In genomic region chr21:46050651-46051378, GRCh38 we compare ENCODE assay signal across 19 cellular contexts. TPM values are rescaled to one million over a fixed set of nuclear protein-coding genes. Genes with fewer than 3 reads are reported as not detected.
DNase-seq lines count a peak whose midpoint lies in the region; ATAC-seq and TF ChIP-seq lines count a peak whose summit lies in the region.
"Had no signal": no experiment of that assay in that cellular context is flagged by ENCODE, and none has a peak within 500 bp of the region (broad histone marks: within the 10 kb centered on the region; RNA-seq: fewer than 3 reads in every experiment).

No MANE protein-coding gene starts in this region.

- no peak for TF ChIP-seq CTCF in ascending aorta (IDR thresholded peaks at IDR 0.05)
- TF ChIP-seq CTCF in smooth muscle cell (IDR thresholded peaks at IDR 0.05; ENCODE audit: borderline replicate concordance, insufficient read depth, poor library complexity, severe bottlenecking) = no peak

- no peak overlapping the region for H2AFZ ChIP-seq in mesenchymal stem cell (ENCODE audit: low read depth, low read length)
- no peak overlapping the region for H2AFZ ChIP-seq in smooth muscle cell (ENCODE audit: low read depth)

- peak; percentile 32 for DNase-seq in H7
- peak in 1 of 2 donors; percentile 63 for DNase-seq in ascending aorta (ENCODE audit: low spot score in 2 of 2)
- DNase-seq in mesenchymal stem cell = no peak
- DNase-seq in smooth muscle cell (lab: John Stamatoyannopoulos, UW; ENCODE audit: unreplicated experiment) = no peak
- no peak for DNase-seq in activated CD8-positive, alpha-beta T cell treated with anti-CD3 and anti-CD28 coated beads, Interleukin-2, amount 10 ng/mL, durations not matched to agents 7 days and 5 days
- DNase-seq: activated CD4-positive, alpha-beta T cell treated with anti-CD3 and anti-CD28 coated beads for 36 hours; activated naive CD4-positive, alpha-beta T cell; MM.1S; naive thymus-derived CD4-positive, alpha-beta T cell; NCI-H187; NCI-H345; stimulated activated naive B cell treated with anti-CD40 and anti-IgM and Interleukin-4, amounts not matched to agents 10 μg/mL and 1 μg/mL and 100 μg/mL, for 72 hours; SW 1271 had no signal

- H3K9me3 ChIP-seq in ascending aorta (no peaks in the 10 kb centered on the region), mesenchymal stem cell (ENCODE audit: control insufficient read depth, low read length) (no peaks in the 10 kb centered on the region), smooth muscle cell (replicated peaks; ENCODE audit: low read depth) (no peaks in the 10 kb centered on the region)
- H3K9me3 ChIP-seq: left lung, prostate gland had no signal

- intact Hi-C loops in ascending aorta (cut with DNase I) = no loop called here

- peaks cover 39% of the 10 kb centered on the region for H3F3A ChIP-seq in smooth muscle cell (ENCODE audit: low read depth)

- H2BK5ac ChIP-seq in mesenchymal stem cell (ENCODE audit: low read depth, low read length, poor library complexity, severe bottlenecking) = no peak overlapping the region

- H3K4ac ChIP-seq in mesenchymal stem cell (ENCODE audit: low read depth in 1 of 2, low read length in 2 of 2) = peak overlapping the region; percentile 89 to 99

- no peak overlapping the region for H3K27ac Mint-ChIP-seq in activated CD8-positive, alpha-beta T cell treated with anti-CD3 and anti-CD28 coated beads, Interleukin-2, amount 10 ng/mL, durations not matched to agents 7 days and 5 days
- H3K27ac Mint-ChIP-seq: activated CD4-positive, alpha-beta T cell treated with anti-CD3 and anti-CD28 coated beads for 36 hours; naive thymus-derived CD4-positive, alpha-beta T cell; stimulated activated naive B cell treated with anti-CD40 and anti-IgM and Interleukin-4, amounts not matched to agents 10 μg/mL and 1 μg/mL and 100 μg/mL, for 72 hours had no signal

- 98% methylated on average over 22 of the region's 23 CpGs for WGBS in mesenchymal stem cell
- WGBS in smooth muscle cell (ENCODE audit: low lambda C conversion rate) = 96% methylated on average over 15 of the region's 23 CpGs

- H3K27me3 ChIP-seq in H7 (ENCODE audit: control insufficient read depth, insufficient read depth, low read length) (no peaks in the 10 kb centered on the region), ascending aorta (no peaks in the 10 kb centered on the region), mesenchymal stem cell (ENCODE audit: control insufficient read depth in 1 of 2, insufficient read depth in 1 of 2, low read length in 2 of 2) (no peaks in the 10 kb centered on the region), smooth muscle cell (ENCODE audit: low read depth) (no peaks in the 10 kb centered on the region)

- peak overlapping the region; percentile 95 for H2BK15ac ChIP-seq in mesenchymal stem cell (ENCODE audit: low read depth, poor library complexity, severe bottlenecking)

- ATAC-seq in HG03097 (IDR thresholded peaks at IDR 0.05; ENCODE audit: low FRiP score, unreplicated experiment) = no peak
- no peak for ATAC-seq in HG03378 (IDR thresholded peaks at IDR 0.05; ENCODE audit: unreplicated experiment)
- ATAC-seq in GM18498 (IDR thresholded peaks at IDR 0.05; ENCODE audit: unreplicated experiment) = no peak
- no peak for ATAC-seq in activated CD8-positive, alpha-beta T cell treated with anti-CD3 and anti-CD28 coated beads, Interleukin-2, amount 10 ng/mL, durations not matched to agents 7 days and 5 days
- ATAC-seq: activated CD4-positive, alpha-beta T cell treated with anti-CD3 and anti-CD28 coated beads for 36 hours; left lung; naive thymus-derived CD4-positive, alpha-beta T cell; stimulated activated naive B cell treated with anti-CD40 and anti-IgM and Interleukin-4, amounts not matched to agents 10 μg/mL and 1 μg/mL and 100 μg/mL, for 72 hours had no signal

- H3K27ac ChIP-seq in ascending aorta (peak overlapping the region; percentile 79 to 86), mesenchymal stem cell (ENCODE audit: low read length, poor library complexity, severe bottlenecking) (no peak overlapping the region), smooth muscle cell (ENCODE audit: low read depth) (peak overlapping the region; percentile 99)
- H3K27ac ChIP-seq: HL-60 had no signal

- POLR2A ChIA-PET in activated CD8-positive, alpha-beta T cell treated with anti-CD3 and anti-CD28 coated beads, Interleukin-2, amount 10 ng/mL, durations not matched to agents 7 days and 5 days (lab: Charles Lee) = no interaction called here

- H3K4me3 ChIP-seq in H7 (ENCODE audit: insufficient read depth, low read depth, low read length) = no peak overlapping the region
- no peak overlapping the region for H3K4me3 ChIP-seq in ascending aorta
- no peak overlapping the region for H3K4me3 ChIP-seq in mesenchymal stem cell (ENCODE audit: insufficient read depth in 1 of 2, low read depth in 1 of 2, low read length in 2 of 2)
- no peak overlapping the region for H3K4me3 ChIP-seq in smooth muscle cell
- H3K4me3 ChIP-seq: left lung, prostate gland had no signal

- H3K9ac ChIP-seq in mesenchymal stem cell (ENCODE audit: low read length) (peak overlapping the region; percentile 69), smooth muscle cell (ENCODE audit: low read depth) (peak overlapping the region; percentile 84)

- H2BK120ac ChIP-seq in mesenchymal stem cell (ENCODE audit: low read depth, low read length) = peak overlapping the region; percentile 97

- no peaks in the 10 kb centered on the region for H3K79me2 ChIP-seq in smooth muscle cell (ENCODE audit: low read depth)

- no peak overlapping the region for H3K4me3 Mint-ChIP-seq in activated CD8-positive, alpha-beta T cell treated with anti-CD3 and anti-CD28 coated beads, Interleukin-2, amount 10 ng/mL, durations not matched to agents 7 days and 5 days
- H3K4me3 Mint-ChIP-seq: activated CD4-positive, alpha-beta T cell treated with anti-CD3 and anti-CD28 coated beads for 36 hours; naive thymus-derived CD4-positive, alpha-beta T cell; stimulated activated naive B cell treated with anti-CD40 and anti-IgM and Interleukin-4, amounts not matched to agents 10 μg/mL and 1 μg/mL and 100 μg/mL, for 72 hours had no signal

- H3K79me1 ChIP-seq in mesenchymal stem cell (replicated peaks; ENCODE audit: low read length, poor library complexity, severe bottlenecking) = no peaks in the 10 kb centered on the region

- no peaks in the 10 kb centered on the region for H3K9me3 Mint-ChIP-seq in activated CD8-positive, alpha-beta T cell treated with anti-CD3 and anti-CD28 coated beads, Interleukin-2, amount 10 ng/mL, durations not matched to agents 7 days and 5 days (ENCODE audit: insufficient read depth)
- H3K9me3 Mint-ChIP-seq: stimulated activated naive B cell treated with anti-CD40 and anti-IgM and Interleukin-4, amounts not matched to agents 10 μg/mL and 1 μg/mL and 100 μg/mL, for 72 hours had no signal

- peaks cover 13 to 33% of the 10 kb centered on the region in 2 donors for H3K4me1 ChIP-seq in ascending aorta
- H3K4me1 ChIP-seq in mesenchymal stem cell (ENCODE audit: control insufficient read depth, insufficient read depth, low read depth, low read length) = peaks cover 33% of the 10 kb centered on the region
- H3K4me1 ChIP-seq in smooth muscle cell (ENCODE audit: low read depth) = peaks cover 20% of the 10 kb centered on the region
- H3K4me1 ChIP-seq: prostate gland had no signal

- H3K18ac ChIP-seq in mesenchymal stem cell (ENCODE audit: low read depth in 1 of 2, low read length in 2 of 2) = peak overlapping the region; percentile 58 to 98

- H3K36me3 ChIP-seq in H7 (replicated peaks; ENCODE audit: control insufficient read depth, insufficient read depth, low read length) (no peaks in the 10 kb centered on the region), ascending aorta (no peaks in the 10 kb centered on the region), mesenchymal stem cell (ENCODE audit: control insufficient read depth in 1 of 2, insufficient read depth in 2 of 2, low read depth in 1 of 2, low read length in 2 of 2) (no peaks in the 10 kb centered on the region), smooth muscle cell (ENCODE audit: low read depth) (no peaks in the 10 kb centered on the region)
- H3K36me3 ChIP-seq: left lung, prostate gland had no signal

- no peaks in the 10 kb centered on the region for H3K27me3 Mint-ChIP-seq in activated CD8-positive, alpha-beta T cell treated with anti-CD3 and anti-CD28 coated beads, Interleukin-2, amount 10 ng/mL, durations not matched to agents 7 days and 5 days (ENCODE audit: low read depth)
- H3K27me3 Mint-ChIP-seq: naive thymus-derived CD4-positive, alpha-beta T cell had no signal

- no peaks in the 10 kb centered on the region for H3K4me1 Mint-ChIP-seq in activated CD8-positive, alpha-beta T cell treated with anti-CD3 and anti-CD28 coated beads, Interleukin-2, amount 10 ng/mL, durations not matched to agents 7 days and 5 days (ENCODE audit: low read depth)
- H3K4me1 Mint-ChIP-seq: naive thymus-derived CD4-positive, alpha-beta T cell; stimulated activated naive B cell treated with anti-CD40 and anti-IgM and Interleukin-4, amounts not matched to agents 10 μg/mL and 1 μg/mL and 100 μg/mL, for 72 hours had no signal

- peak overlapping the region; percentile 91 for H4K91ac ChIP-seq in mesenchymal stem cell (ENCODE audit: low read length)

- H3K4me2 ChIP-seq in mesenchymal stem cell (ENCODE audit: low read length, poor library complexity, severe bottlenecking) = no peak overlapping the region
- H3K4me2 ChIP-seq in smooth muscle cell = no peak overlapping the region

- peak overlapping the region; percentile 91 for H4K8ac ChIP-seq in mesenchymal stem cell (ENCODE audit: low read length)

- peak overlapping the region; percentile 55 for H2AK5ac ChIP-seq in mesenchymal stem cell (ENCODE audit: low read length, severe bottlenecking)

- H3K14ac ChIP-seq in mesenchymal stem cell (ENCODE audit: low read length in 2 of 2) = peak overlapping the region in 1 of 2 experiments; percentile 82

- no peaks in the 10 kb centered on the region for H3K36me3 Mint-ChIP-seq in activated CD8-positive, alpha-beta T cell treated with anti-CD3 and anti-CD28 coated beads, Interleukin-2, amount 10 ng/mL, durations not matched to agents 7 days and 5 days (ENCODE audit: low read depth)
- H3K36me3 Mint-ChIP-seq: naive thymus-derived CD4-positive, alpha-beta T cell; stimulated activated naive B cell treated with anti-CD40 and anti-IgM and Interleukin-4, amounts not matched to agents 10 μg/mL and 1 μg/mL and 100 μg/mL, for 72 hours had no signal

- H3K23ac ChIP-seq in mesenchymal stem cell (ENCODE audit: low read length in 2 of 2) = no peak overlapping the region

- no peaks in the 10 kb centered on the region for H4K20me1 ChIP-seq in smooth muscle cell (ENCODE audit: low read depth)

- peak overlapping the region; percentile 55 to 100 for H2BK12ac ChIP-seq in mesenchymal stem cell (ENCODE audit: low read length in 2 of 2)

- CTCF ChIA-PET in activated CD8-positive, alpha-beta T cell treated with anti-CD3 and anti-CD28 coated beads, Interleukin-2, amount 10 ng/mL, durations not matched to agents 7 days and 5 days (lab: Charles Lee) = no interaction called here

RNA-seq across cellular contexts. Expression of gene COL6A2, which starts 47.1 kb away (rescaled TPM):
- total RNA-seq in H7 (2014; rRNA removed; shearing (Covaris generic)) = 127 and 143 TPM in 2 replicates
- total RNA-seq in ascending aorta (1,704 TPM), smooth muscle cell (1,570 and 1,698 TPM in 2 replicates)
- 1,409 TPM for polyA plus RNA-seq in mesenchymal stem cell (2013, experiment 1 of 2)
- polyA plus RNA-seq in mesenchymal stem cell (2013, experiment 2 of 2) = 1,389 TPM
- polyA plus RNA-seq in smooth muscle cell = 2,969 and 4,089 TPM in 2 replicates
- total RNA-seq in activated CD8-positive, alpha-beta T cell treated with anti-CD3 and anti-CD28 coated beads, Interleukin-2, amount 10 ng/mL, durations not matched to agents 7 days and 5 days = 1 to 10 TPM; 6.0 to 7.2 TPM

Comparison
In these comparisons a context has a peak if more than half of its experiments do, and no peak if none do; other contexts are left out.
1. RNA of gene COL6A2, which starts 47.1 kb away (total RNA-seq): 1,704 TPM in ascending aorta (single experiment), 1,570 to 1,698 TPM in smooth muscle cell and 127 to 143 TPM in H7; 6.0 to 7.2 TPM in activated CD8-positive, alpha-beta T cell treated with anti-CD3 and anti-CD28 coated beads, Interleukin-2, amount 10 ng/mL, durations not matched to agents 7 days and 5 days; every median in the first group is over 10 times any median in the second.